In the genomic region with DNA sequence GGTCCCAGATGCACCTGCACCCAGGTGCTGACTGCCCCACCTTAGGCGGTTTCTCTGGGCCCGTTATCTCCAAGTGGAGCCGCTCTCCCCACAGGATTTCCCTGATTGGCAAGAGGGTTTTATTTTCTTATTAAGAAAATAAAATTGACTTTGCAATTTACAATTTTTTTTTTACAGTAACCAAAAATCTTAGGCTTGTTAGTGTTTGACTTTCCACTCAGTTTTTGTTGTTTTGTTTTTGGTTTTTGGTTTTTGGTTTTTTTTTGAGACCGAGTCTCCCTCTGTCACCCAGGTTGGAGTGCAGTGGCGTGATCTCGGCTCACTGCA, we compare ENCODE assay signal across 8 cellular contexts. TPM values are rescaled to one million over a fixed set of nuclear protein-coding genes. Genes with fewer than 3 reads are reported as not detected.
DNase-seq lines count a peak whose midpoint lies in the region; ATAC-seq and TF ChIP-seq lines count a peak whose summit lies in the region.

No MANE protein-coding gene starts in this region.

- no peak for ATAC-seq in HG02981 (IDR thresholded peaks at IDR 0.05; ENCODE audit: unreplicated experiment)
- no peak for ATAC-seq in HG02885 (IDR thresholded peaks at IDR 0.05; ENCODE audit: poor library complexity, unreplicated experiment)

- TF ChIP-seq CTCF in AG09309 (IDR thresholded peaks at IDR 0.05; ENCODE audit: control insufficient read depth, insufficient read depth, low read depth, low read length, missing control alignments) (no peak), MM.1S (IDR thresholded peaks at IDR 0.05; ENCODE audit: low read length) (no peak), neural cell (IDR thresholded peaks at IDR 0.05; ENCODE audit: poor library complexity, severe bottlenecking) (no peak)

- no peaks in the 10 kb centered on the region for H3K79me2 ChIP-seq in MM.1S (ENCODE audit: low read length)
- peaks cover 5% of the 10 kb centered on the region for H3K79me2 ChIP-seq in neural cell (replicated peaks; ENCODE audit: insufficient read depth, low read length)

- H3K4me1 ChIP-seq in MM.1S (ENCODE audit: low read length) (peaks cover 5% of the 10 kb centered on the region; the same call in 1 of the 2 replicates), duodenal mucosa (ENCODE audit: control insufficient read depth in 1 of 2, insufficient read depth in 2 of 2, low read length in 2 of 2) (peaks cover 7 to 11% of the 10 kb centered on the region in 2 donors)

- peak overlapping the region; percentile 75; the same call in 1 of the 2 replicates for H2AFZ ChIP-seq in MM.1S (ENCODE audit: low read length)
- H2AFZ ChIP-seq in neural cell (ENCODE audit: low read depth, low read length) = peak overlapping the region; percentile 36

- H3K27me3 ChIP-seq in MM.1S (replicated peaks; ENCODE audit: insufficient read depth, low read length) (peaks cover 29% of the 10 kb centered on the region), duodenal mucosa (ENCODE audit: control insufficient read depth in 1 of 2, insufficient read depth in 2 of 2, low read length in 2 of 2) (no peaks in the 10 kb centered on the region), neural cell (ENCODE audit: insufficient read depth, low read depth, low read length) (no peaks in the 10 kb centered on the region)

- H3K36me3 ChIP-seq in MM.1S (replicated peaks; ENCODE audit: insufficient read depth, low read length) (no peaks in the 10 kb centered on the region), duodenal mucosa (ENCODE audit: control insufficient read depth in 1 of 2, insufficient read depth in 2 of 2, low read length in 2 of 2) (no peaks in the 10 kb centered on the region), neural cell (ENCODE audit: insufficient read depth, low read length) (no peaks in the 10 kb centered on the region)

- DNase-seq in AG09309 (ENCODE audit: low read depth) (no peak), MM.1S (no peak), ecto neural progenitor cell (ENCODE audit: low spot score) (no peak), GM19240 (ENCODE audit: insufficient read length, low spot score) (no peak)

- no peaks in the 10 kb centered on the region for H4K20me1 ChIP-seq in MM.1S (ENCODE audit: insufficient read depth, low read length)
- H4K20me1 ChIP-seq in neural cell (ENCODE audit: insufficient read depth) = no peaks in the 10 kb centered on the region

- TF ChIP-seq RAD21 in neural cell (conservative IDR thresholded peaks at IDR 0.05) = no peak

- H3K9ac ChIP-seq in MM.1S (ENCODE audit: low read length) (no peak overlapping the region), duodenal mucosa (ENCODE audit: low read depth in 1 of 2, low read length in 2 of 2) (no peak overlapping the region), neural cell (ENCODE audit: low read length) (peak overlapping the region; percentile 75)

- H3K27ac ChIP-seq in MM.1S (ENCODE audit: low read length) (no peak overlapping the region), duodenal mucosa (ENCODE audit: low read depth, low read length) (no peak overlapping the region), neural cell (ENCODE audit: low read length) (no peak overlapping the region)

- H3K9me2 ChIP-seq in MM.1S (replicated peaks; ENCODE audit: insufficient read depth, low read length) = no peaks in the 10 kb centered on the region
- no peaks in the 10 kb centered on the region for H3K9me2 ChIP-seq in neural cell (ENCODE audit: insufficient read depth, low read length)

- peak overlapping the region; percentile 60; the same call in 1 of the 2 replicates for H3K4me2 ChIP-seq in MM.1S (ENCODE audit: low read depth, low read length)
- H3K4me2 ChIP-seq in neural cell (ENCODE audit: low read length) = no peak overlapping the region

- H3K9me3 ChIP-seq in MM.1S (replicated peaks; ENCODE audit: insufficient read depth, low read length) = no peaks in the 10 kb centered on the region
- H3K9me3 ChIP-seq in duodenal mucosa (ENCODE audit: control insufficient read depth in 1 of 2, low read length in 2 of 2) = no peaks in the 10 kb centered on the region
- H3K9me3 ChIP-seq in neural cell (ENCODE audit: low read length) = no peaks in the 10 kb centered on the region

- H3F3A ChIP-seq in MM.1S (ENCODE audit: insufficient read depth, low read length) (no peaks in the 10 kb centered on the region), neural cell (ENCODE audit: insufficient read depth, low read length, poor library complexity, severe bottlenecking) (no peaks in the 10 kb centered on the region)

- no peak for TF ChIP-seq EP300 in neural cell (conservative IDR thresholded peaks at IDR 0.05; ENCODE audit: poor library complexity, severe bottlenecking)

- H3K4me3 ChIP-seq in AG09309 (ENCODE audit: control insufficient read depth, low read depth, low read length) = peak overlapping the region; percentile 59
- peak overlapping the region; percentile 46 for H3K4me3 ChIP-seq in MM.1S (ENCODE audit: low read length)
- peak overlapping the region; percentile 64 to 67 for H3K4me3 ChIP-seq in duodenal mucosa (ENCODE audit: low read depth in 1 of 2, low read length in 2 of 2)
- peak overlapping the region; percentile 91 for H3K4me3 ChIP-seq in neural cell (ENCODE audit: low read length)

TF ChIP-seq in neural cell, 6 proteins besides CTCF, POLR2A, EP300 and RAD21:
- TF ChIP-seq SMC3 (conservative IDR thresholded peaks at IDR 0.05; ENCODE audit: poor library complexity) (no peak), POLR2AphosphoS5 (IDR thresholded peaks at IDR 0.05) (no peak), EZH2 (IDR thresholded peaks at IDR 0.05; ENCODE audit: borderline replicate concordance, insufficient read depth, low read length, poor library complexity, severe bottlenecking) (no peak), MXI1 (conservative IDR thresholded peaks at IDR 0.05; ENCODE audit: poor library complexity, severe bottlenecking) (no peak), TAF1 (IDR thresholded peaks at IDR 0.05; ENCODE audit: low read depth) (no peak)
- TF ChIP-seq, protein P1, sequence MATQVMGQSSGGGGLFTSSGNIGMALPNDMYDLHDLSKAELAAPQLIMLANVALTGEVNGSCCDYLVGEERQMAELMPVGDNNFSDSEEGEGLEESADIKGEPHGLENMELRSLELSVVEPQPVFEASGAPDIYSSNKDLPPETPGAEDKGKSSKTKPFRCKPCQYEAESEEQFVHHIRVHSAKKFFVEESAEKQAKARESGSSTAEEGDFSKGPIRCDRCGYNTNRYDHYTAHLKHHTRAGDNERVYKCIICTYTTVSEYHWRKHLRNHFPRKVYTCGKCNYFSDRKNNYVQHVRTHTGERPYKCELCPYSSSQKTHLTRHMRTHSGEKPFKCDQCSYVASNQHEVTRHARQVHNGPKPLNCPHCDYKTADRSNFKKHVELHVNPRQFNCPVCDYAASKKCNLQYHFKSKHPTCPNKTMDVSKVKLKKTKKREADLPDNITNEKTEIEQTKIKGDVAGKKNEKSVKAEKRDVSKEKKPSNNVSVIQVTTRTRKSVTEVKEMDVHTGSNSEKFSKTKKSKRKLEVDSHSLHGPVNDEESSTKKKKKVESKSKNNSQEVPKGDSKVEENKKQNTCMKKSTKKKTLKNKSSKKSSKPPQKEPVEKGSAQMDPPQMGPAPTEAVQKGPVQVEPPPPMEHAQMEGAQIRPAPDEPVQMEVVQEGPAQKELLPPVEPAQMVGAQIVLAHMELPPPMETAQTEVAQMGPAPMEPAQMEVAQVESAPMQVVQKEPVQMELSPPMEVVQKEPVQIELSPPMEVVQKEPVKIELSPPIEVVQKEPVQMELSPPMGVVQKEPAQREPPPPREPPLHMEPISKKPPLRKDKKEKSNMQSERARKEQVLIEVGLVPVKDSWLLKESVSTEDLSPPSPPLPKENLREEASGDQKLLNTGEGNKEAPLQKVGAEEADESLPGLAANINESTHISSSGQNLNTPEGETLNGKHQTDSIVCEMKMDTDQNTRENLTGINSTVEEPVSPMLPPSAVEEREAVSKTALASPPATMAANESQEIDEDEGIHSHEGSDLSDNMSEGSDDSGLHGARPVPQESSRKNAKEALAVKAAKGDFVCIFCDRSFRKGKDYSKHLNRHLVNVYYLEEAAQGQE (IDR thresholded peaks at IDR 0.05; ENCODE audit: borderline replicate concordance) = no peak

RNA-seq across cellular contexts. Expression of a gene that starts 4.8 kb away (rescaled TPM):
- not detected in 2 replicates for polyA plus RNA-seq in neural cell
- not detected in 2 replicates for polyA minus RNA-seq in neural cell

RNA-seq across cellular contexts. Expression of a gene that starts 25.1 kb away (rescaled TPM):
- not detected in 2 replicates for polyA plus RNA-seq in neural cell
- not detected in 2 replicates for polyA minus RNA-seq in neural cell

RNA-seq across cellular contexts. Expression of a gene that starts 48.8 kb away (rescaled TPM):
- 59.2 and 63.5 TPM in 2 replicates for polyA plus RNA-seq in neural cell
- polyA minus RNA-seq in neural cell = 54.2 and 68.2 TPM in 2 replicates
